Comparison of ENCODE assay signal across 1 cellular context in the genomic region with DNA sequence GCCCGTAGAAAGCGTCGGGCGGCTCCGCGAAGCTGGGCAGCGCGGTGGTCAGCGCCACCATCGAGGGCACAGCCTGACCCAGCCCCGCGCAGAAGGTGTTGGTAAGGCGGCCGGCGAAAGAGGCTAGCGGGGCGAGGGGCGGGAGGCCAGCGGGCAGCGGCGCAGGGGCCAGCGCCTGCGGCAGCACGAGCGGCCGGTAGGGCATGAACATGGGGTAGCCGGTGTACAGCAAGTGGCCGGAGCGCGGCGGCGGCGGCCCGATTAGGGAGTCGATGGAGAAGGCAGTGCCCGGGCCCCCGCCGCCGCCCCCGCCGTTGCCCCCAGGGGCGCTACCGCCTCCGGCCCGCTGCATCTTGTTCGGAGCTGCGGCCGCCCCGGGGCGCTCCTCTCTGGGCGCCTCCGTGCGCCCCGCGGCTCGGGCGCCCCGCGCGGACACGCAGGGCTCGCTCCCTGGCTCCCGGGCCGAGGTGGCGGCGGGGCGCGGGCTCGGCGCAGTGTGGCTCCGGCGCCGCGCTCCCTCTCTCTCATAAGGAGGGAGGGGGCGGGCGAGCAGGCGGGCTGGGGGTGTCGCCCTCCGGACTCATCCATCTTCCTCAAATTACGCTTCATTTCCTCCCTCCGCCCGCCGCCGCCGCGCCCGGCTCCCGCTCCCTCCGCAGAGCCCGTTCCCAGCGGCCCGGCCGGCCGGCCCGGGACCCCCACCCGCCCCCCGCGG.
A peak's percentile ranks its signal among the peaks of the same experiment; 100 is the strongest.
TF ChIP-seq lines count a peak whose summit lies in the region.

A gene (minus strand): TSS at position 498 of the 715 bp plus-strand sequence. CDS start 146 bp downstream, at position 352.

TF ChIP-seq in H1, 55 proteins besides CTCF, POLR2A, EP300 and RAD21:
- no peak for TF ChIP-seq TAF7 (optimal IDR thresholded peaks at IDR 0.05; ENCODE audit: borderline replicate concordance, low read depth, low read length)
- TF ChIP-seq, protein P1, sequence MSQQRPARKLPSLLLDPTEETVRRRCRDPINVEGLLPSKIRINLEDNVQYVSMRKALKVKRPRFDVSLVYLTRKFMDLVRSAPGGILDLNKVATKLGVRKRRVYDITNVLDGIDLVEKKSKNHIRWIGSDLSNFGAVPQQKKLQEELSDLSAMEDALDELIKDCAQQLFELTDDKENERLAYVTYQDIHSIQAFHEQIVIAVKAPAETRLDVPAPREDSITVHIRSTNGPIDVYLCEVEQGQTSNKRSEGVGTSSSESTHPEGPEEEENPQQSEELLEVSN (IDR thresholded peaks at IDR 0.05) = peak; percentile 14; the same call in 1 of the 2 replicates
- TF ChIP-seq SP4 (IDR thresholded peaks at IDR 0.05; ENCODE audit: low read length) = no peak
- TF ChIP-seq, protein P2, sequence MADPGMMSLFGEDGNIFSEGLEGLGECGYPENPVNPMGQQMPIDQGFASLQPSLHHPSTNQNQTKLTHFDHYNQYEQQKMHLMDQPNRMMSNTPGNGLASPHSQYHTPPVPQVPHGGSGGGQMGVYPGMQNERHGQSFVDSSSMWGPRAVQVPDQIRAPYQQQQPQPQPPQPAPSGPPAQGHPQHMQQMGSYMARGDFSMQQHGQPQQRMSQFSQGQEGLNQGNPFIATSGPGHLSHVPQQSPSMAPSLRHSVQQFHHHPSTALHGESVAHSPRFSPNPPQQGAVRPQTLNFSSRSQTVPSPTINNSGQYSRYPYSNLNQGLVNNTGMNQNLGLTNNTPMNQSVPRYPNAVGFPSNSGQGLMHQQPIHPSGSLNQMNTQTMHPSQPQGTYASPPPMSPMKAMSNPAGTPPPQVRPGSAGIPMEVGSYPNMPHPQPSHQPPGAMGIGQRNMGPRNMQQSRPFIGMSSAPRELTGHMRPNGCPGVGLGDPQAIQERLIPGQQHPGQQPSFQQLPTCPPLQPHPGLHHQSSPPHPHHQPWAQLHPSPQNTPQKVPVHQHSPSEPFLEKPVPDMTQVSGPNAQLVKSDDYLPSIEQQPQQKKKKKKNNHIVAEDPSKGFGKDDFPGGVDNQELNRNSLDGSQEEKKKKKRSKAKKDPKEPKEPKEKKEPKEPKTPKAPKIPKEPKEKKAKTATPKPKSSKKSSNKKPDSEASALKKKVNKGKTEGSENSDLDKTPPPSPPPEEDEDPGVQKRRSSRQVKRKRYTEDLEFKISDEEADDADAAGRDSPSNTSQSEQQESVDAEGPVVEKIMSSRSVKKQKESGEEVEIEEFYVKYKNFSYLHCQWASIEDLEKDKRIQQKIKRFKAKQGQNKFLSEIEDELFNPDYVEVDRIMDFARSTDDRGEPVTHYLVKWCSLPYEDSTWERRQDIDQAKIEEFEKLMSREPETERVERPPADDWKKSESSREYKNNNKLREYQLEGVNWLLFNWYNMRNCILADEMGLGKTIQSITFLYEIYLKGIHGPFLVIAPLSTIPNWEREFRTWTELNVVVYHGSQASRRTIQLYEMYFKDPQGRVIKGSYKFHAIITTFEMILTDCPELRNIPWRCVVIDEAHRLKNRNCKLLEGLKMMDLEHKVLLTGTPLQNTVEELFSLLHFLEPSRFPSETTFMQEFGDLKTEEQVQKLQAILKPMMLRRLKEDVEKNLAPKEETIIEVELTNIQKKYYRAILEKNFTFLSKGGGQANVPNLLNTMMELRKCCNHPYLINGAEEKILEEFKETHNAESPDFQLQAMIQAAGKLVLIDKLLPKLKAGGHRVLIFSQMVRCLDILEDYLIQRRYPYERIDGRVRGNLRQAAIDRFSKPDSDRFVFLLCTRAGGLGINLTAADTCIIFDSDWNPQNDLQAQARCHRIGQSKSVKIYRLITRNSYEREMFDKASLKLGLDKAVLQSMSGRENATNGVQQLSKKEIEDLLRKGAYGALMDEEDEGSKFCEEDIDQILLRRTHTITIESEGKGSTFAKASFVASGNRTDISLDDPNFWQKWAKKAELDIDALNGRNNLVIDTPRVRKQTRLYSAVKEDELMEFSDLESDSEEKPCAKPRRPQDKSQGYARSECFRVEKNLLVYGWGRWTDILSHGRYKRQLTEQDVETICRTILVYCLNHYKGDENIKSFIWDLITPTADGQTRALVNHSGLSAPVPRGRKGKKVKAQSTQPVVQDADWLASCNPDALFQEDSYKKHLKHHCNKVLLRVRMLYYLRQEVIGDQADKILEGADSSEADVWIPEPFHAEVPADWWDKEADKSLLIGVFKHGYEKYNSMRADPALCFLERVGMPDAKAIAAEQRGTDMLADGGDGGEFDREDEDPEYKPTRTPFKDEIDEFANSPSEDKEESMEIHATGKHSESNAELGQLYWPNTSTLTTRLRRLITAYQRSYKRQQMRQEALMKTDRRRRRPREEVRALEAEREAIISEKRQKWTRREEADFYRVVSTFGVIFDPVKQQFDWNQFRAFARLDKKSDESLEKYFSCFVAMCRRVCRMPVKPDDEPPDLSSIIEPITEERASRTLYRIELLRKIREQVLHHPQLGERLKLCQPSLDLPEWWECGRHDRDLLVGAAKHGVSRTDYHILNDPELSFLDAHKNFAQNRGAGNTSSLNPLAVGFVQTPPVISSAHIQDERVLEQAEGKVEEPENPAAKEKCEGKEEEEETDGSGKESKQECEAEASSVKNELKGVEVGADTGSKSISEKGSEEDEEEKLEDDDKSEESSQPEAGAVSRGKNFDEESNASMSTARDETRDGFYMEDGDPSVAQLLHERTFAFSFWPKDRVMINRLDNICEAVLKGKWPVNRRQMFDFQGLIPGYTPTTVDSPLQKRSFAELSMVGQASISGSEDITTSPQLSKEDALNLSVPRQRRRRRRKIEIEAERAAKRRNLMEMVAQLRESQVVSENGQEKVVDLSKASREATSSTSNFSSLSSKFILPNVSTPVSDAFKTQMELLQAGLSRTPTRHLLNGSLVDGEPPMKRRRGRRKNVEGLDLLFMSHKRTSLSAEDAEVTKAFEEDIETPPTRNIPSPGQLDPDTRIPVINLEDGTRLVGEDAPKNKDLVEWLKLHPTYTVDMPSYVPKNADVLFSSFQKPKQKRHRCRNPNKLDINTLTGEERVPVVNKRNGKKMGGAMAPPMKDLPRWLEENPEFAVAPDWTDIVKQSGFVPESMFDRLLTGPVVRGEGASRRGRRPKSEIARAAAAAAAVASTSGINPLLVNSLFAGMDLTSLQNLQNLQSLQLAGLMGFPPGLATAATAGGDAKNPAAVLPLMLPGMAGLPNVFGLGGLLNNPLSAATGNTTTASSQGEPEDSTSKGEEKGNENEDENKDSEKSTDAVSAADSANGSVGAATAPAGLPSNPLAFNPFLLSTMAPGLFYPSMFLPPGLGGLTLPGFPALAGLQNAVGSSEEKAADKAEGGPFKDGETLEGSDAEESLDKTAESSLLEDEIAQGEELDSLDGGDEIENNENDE (IDR thresholded peaks at IDR 0.05; ENCODE audit: insufficient replicate concordance, low read length) = no peak
- no peak for TF ChIP-seq EGR1 (IDR thresholded peaks at IDR 0.05; ENCODE audit: borderline replicate concordance, low read depth, low read length)
- TF ChIP-seq SRF (IDR thresholded peaks at IDR 0.05; ENCODE audit: low read depth, low read length) = no peak
- TF ChIP-seq BRCA1 (IDR thresholded peaks at IDR 0.05; ENCODE audit: low read depth, low read length) = no peak
- peak; percentile 69 for TF ChIP-seq EZH2 (IDR thresholded peaks at IDR 0.05; ENCODE audit: low read depth, low read length, severe bottlenecking)
- TF ChIP-seq GTF2F1 (IDR thresholded peaks at IDR 0.05; ENCODE audit: borderline replicate concordance, low read depth, low read length) = no peak
- peak; percentile 14 for TF ChIP-seq KDM4A (IDR thresholded peaks at IDR 0.05; ENCODE audit: low read depth, low read length, severe bottlenecking)
- TF ChIP-seq SUZ12 (IDR thresholded peaks at IDR 0.05; ENCODE audit: low read length) = peak; percentile 7
TF ChIP-seq in H1: peak in this region for 4.
